In genomic region chr9:96027271-96028131, GRCh38 we compare ENCODE assay signal across 9 cellular contexts.
DNase-seq lines count a peak whose midpoint lies in the region; ATAC-seq, FAIRE-seq and TF ChIP-seq lines count a peak whose summit lies in the region.
"Had no signal": no experiment of that assay in that cellular context is flagged by ENCODE, and none has a peak within 500 bp of the region (broad histone marks: within the 10 kb centered on the region; RNA-seq: fewer than 3 reads in every experiment).

No MANE protein-coding gene starts in this region.

- intact Hi-C loops in CD4-positive, alpha-beta T cell (cut with DNase I, micrococcal nuclease): no loop called here

- WGBS in small intestine, 3 donors: 20 to 30% (median 26%) methylated on average over 60 to 71 of the region's 71 CpGs

- CTCF ChIA-PET in CD4-positive, alpha-beta T cell (lab: Charles Lee): no interaction called here

- no peak for FAIRE-seq in small intestine (lab: Jason Lieb, UNC)
- FAIRE-seq: D721Med had no signal

- H3K9me3 Mint-ChIP-seq in CD4-positive, alpha-beta T cell: no peaks in the 10 kb centered on the region
- H3K9me3 Mint-ChIP-seq in activated naive CD4-positive, alpha-beta T cell treated with anti-CD3 and anti-CD28 coated beads, Interleukin-2, amount 50 U/mL, for 24 hours: no peaks in the 10 kb centered on the region
- H3K9me3 Mint-ChIP-seq in progenitor cell of endocrine pancreas (ENCODE audit: low read depth): no peaks in the 10 kb centered on the region

- H3K27ac ChIP-seq in CD4-positive, alpha-beta T cell (ENCODE audit: low read depth, low read length): no peak overlapping the region
- H3K27ac ChIP-seq in right atrium auricular region (peak overlapping the region in 1 of 2 donors; percentile 23), small intestine (ENCODE audit: low read depth in 1 of 2, low read length in 1 of 2) (peak overlapping the region in 1 of 2 donors; percentile 47)

- no peak for TF ChIP-seq CTCF in CD4-positive, alpha-beta T cell (IDR thresholded peaks at IDR 0.05)
- TF ChIP-seq CTCF in right atrium auricular region (IDR thresholded peaks at IDR 0.05) (peak in 1 of 2 donors; percentile 39), progenitor cell of endocrine pancreas (IDR thresholded peaks at IDR 0.05; ENCODE audit: unreplicated experiment) (no peak)

- H3K27me3 Mint-ChIP-seq in CD4-positive, alpha-beta T cell: peaks cover 68% of the 10 kb centered on the region
- H3K27me3 Mint-ChIP-seq in activated naive CD4-positive, alpha-beta T cell treated with anti-CD3 and anti-CD28 coated beads, Interleukin-2, amount 50 U/mL, for 24 hours: peaks cover 8% of the 10 kb centered on the region
- H3K27me3 Mint-ChIP-seq in progenitor cell of endocrine pancreas: peaks cover 85% of the 10 kb centered on the region

- H3K4me1 Mint-ChIP-seq in CD4-positive, alpha-beta T cell (ENCODE audit: low read depth): peaks cover 35% of the 10 kb centered on the region
- peaks cover 34% of the 10 kb centered on the region for H3K4me1 Mint-ChIP-seq in activated naive CD4-positive, alpha-beta T cell treated with anti-CD3 and anti-CD28 coated beads, Interleukin-2, amount 50 U/mL, for 24 hours
- H3K4me1 Mint-ChIP-seq in progenitor cell of endocrine pancreas (ENCODE audit: low read depth): peaks cover 9% of the 10 kb centered on the region

- peak overlapping the region; percentile 57 for H3K4me3 Mint-ChIP-seq in CD4-positive, alpha-beta T cell
- peak overlapping the region; percentile 82 for H3K4me3 Mint-ChIP-seq in activated naive CD4-positive, alpha-beta T cell treated with anti-CD3 and anti-CD28 coated beads, Interleukin-2, amount 50 U/mL, for 24 hours
- H3K4me3 Mint-ChIP-seq in progenitor cell of endocrine pancreas (ENCODE audit: low read depth): peak overlapping the region; percentile 67

- H3K36me3 ChIP-seq in right atrium auricular region: no peaks in the 10 kb centered on the region
- no peaks in the 10 kb centered on the region for H3K36me3 ChIP-seq in small intestine (ENCODE audit: control insufficient read depth in 2 of 2, insufficient read depth in 2 of 2, low read length in 2 of 2)

- peak; percentile 41 for ATAC-seq in CD4-positive, alpha-beta T cell (ENCODE audit: poor library complexity)
- no peak for ATAC-seq in GM18502 (IDR thresholded peaks at IDR 0.05; ENCODE audit: poor library complexity, unreplicated experiment)

- H3K36me3 Mint-ChIP-seq in CD4-positive, alpha-beta T cell (ENCODE audit: low read depth): no peaks in the 10 kb centered on the region
- no peaks in the 10 kb centered on the region for H3K36me3 Mint-ChIP-seq in activated naive CD4-positive, alpha-beta T cell treated with anti-CD3 and anti-CD28 coated beads, Interleukin-2, amount 50 U/mL, for 24 hours
- H3K36me3 Mint-ChIP-seq in progenitor cell of endocrine pancreas (ENCODE audit: insufficient read depth): no peaks in the 10 kb centered on the region

- POLR2A ChIA-PET in CD4-positive, alpha-beta T cell (lab: Charles Lee): no interaction called here

- H3K27ac Mint-ChIP-seq in CD4-positive, alpha-beta T cell: no peak overlapping the region
- H3K27ac Mint-ChIP-seq in activated naive CD4-positive, alpha-beta T cell treated with anti-CD3 and anti-CD28 coated beads, Interleukin-2, amount 50 U/mL, for 24 hours: peak overlapping the region; percentile 70
- H3K27ac Mint-ChIP-seq in progenitor cell of endocrine pancreas: peak overlapping the region; percentile 21

- peak in 1 of 10 experiments; percentile 8 for DNase-seq in CD4-positive, alpha-beta T cell
- DNase-seq in right atrium auricular region (ENCODE audit: low spot score) (no peak), progenitor cell of endocrine pancreas (ENCODE audit: low spot score, unreplicated experiment) (no peak), NCI-H2107 treated with DMSO at 0.1 percent for 48 hours (lab: John Stamatoyannopoulos, UW; ENCODE audit: unreplicated experiment) (no peak), small intestine (no peak), DMS 273 (lab: John Stamatoyannopoulos, UW; ENCODE audit: unreplicated experiment) (no peak)

- H3K9me3 ChIP-seq in CD4-positive, alpha-beta T cell (ENCODE audit: control insufficient read depth, low read length): no peaks in the 10 kb centered on the region
- no peaks in the 10 kb centered on the region for H3K9me3 ChIP-seq in right atrium auricular region
- H3K9me3 ChIP-seq in small intestine (ENCODE audit: control insufficient read depth, low read depth): no peaks in the 10 kb centered on the region

- H3K4me1 ChIP-seq in right atrium auricular region: peaks cover 0 to 27% of the 10 kb centered on the region in 2 donors
- H3K4me1 ChIP-seq in small intestine (ENCODE audit: control insufficient read depth in 2 of 2, insufficient read depth in 1 of 2, low read depth in 1 of 2, low read length in 1 of 2): no peaks in the 10 kb centered on the region

- H3K4me3 ChIP-seq in right atrium auricular region (peak overlapping the region; percentile 26 to 49), small intestine (ENCODE audit: low read depth in 1 of 2, low read length in 2 of 2) (peak overlapping the region in 1 of 2 donors; percentile 32)

- peaks cover 27% of the 10 kb centered on the region for H3K27me3 ChIP-seq in CD4-positive, alpha-beta T cell (ENCODE audit: control insufficient read depth, insufficient read depth, low read length)
- peaks cover 0 to 2% of the 10 kb centered on the region in 2 donors for H3K27me3 ChIP-seq in right atrium auricular region
- peaks cover 0 to 4% of the 10 kb centered on the region in 2 donors for H3K27me3 ChIP-seq in small intestine (ENCODE audit: control insufficient read depth in 2 of 2, insufficient read depth in 2 of 2, low read length in 2 of 2)
